ENCODE assay signal across 35 cellular contexts in genomic region chr12:127642208-127642607, GRCh38.
"Had no signal": no experiment of that assay in that cellular context is flagged by ENCODE, and none has a peak within 500 bp of the region (broad histone marks: within the 10 kb centered on the region; RNA-seq: fewer than 3 reads in every experiment).

No MANE protein-coding gene starts in this region.

- H3K27ac ChIP-seq: adrenal gland, body of pancreas, epithelial cell of prostate, esophagus squamous epithelium, gastroesophageal sphincter, WERI-Rb-1 had no signal

- H3K36me3 ChIP-seq: adrenal gland, esophagus squamous epithelium, gastroesophageal sphincter, WERI-Rb-1 had no signal

- H3K4me3 Mint-ChIP-seq: activated B cell treated with CpG ODN at 0.5 μM for 24 hours; activated CD4-positive, alpha-beta memory T cell treated with anti-CD3 and anti-CD28 coated beads for 36 hours; activated CD4-positive, alpha-beta T cell treated with anti-CD3 and anti-CD28 coated beads for 36 hours; activated CD4-positive, alpha-beta T cell treated with anti-CD3 and anti-CD28 coated beads, Interleukin-2, amount 10 ng/mL, durations not matched to agents 24 days and 14 days; activated CD8-positive, alpha-beta memory T cell treated with anti-CD3 and anti-CD28 coated beads, Interleukin-2, amount 10 ng/mL, durations not matched to agents 7 days and 5 days; activated CD8-positive, alpha-beta T cell treated with anti-CD3 and anti-CD28 coated beads, Interleukin-2, amount 10 ng/mL, durations not matched to agents 7 days and 5 days; activated naive CD4-positive, alpha-beta T cell treated with anti-CD3 and anti-CD28 coated beads for 36 hours; activated naive CD4-positive, alpha-beta T cell treated with anti-CD3 and anti-CD28 coated beads, Interleukin-2, amount 50 U/mL, for 24 hours; activated naive CD8-positive, alpha-beta T cell treated with anti-CD3 and anti-CD28 coated beads for 36 hours; activated naive CD8-positive, alpha-beta T cell treated with anti-CD3 and anti-CD28 coated beads, Interleukin-2, amount 50 U/mL, for 24 hours; activated T-helper 1 cell treated with anti-CD3 and anti-CD28 coated beads, Interleukin-12 subunit alpha, Interleukin-12 subunit beta, Interleukin-2, Interleukin-4 antibody, amounts not matched to agents 30 ng/mL and 10 ng/mL and 1 ng/mL, durations not matched to agents 14 hours and 24 hours and 36 hours; effector memory CD8-positive, alpha-beta T cell; T-helper 17 cell; T-helper 2 cell treated with Interferon-gamma antibody and Interleukin-4, amounts not matched to agents 5 μg/mL and 100 μg/mL, for 36 hours had no signal

- H3K4me1 Mint-ChIP-seq: activated B cell treated with CpG ODN at 0.5 μM for 24 hours; activated CD4-positive, alpha-beta T cell treated with anti-CD3 and anti-CD28 coated beads for 36 hours; activated CD4-positive, alpha-beta T cell treated with anti-CD3 and anti-CD28 coated beads, Interleukin-2, amount 10 ng/mL, durations not matched to agents 24 days and 14 days; activated CD8-positive, alpha-beta memory T cell treated with anti-CD3 and anti-CD28 coated beads, Interleukin-2, amount 10 ng/mL, durations not matched to agents 7 days and 5 days; activated naive CD4-positive, alpha-beta T cell treated with anti-CD3 and anti-CD28 coated beads, Interleukin-2, amount 50 U/mL, for 24 hours; activated naive CD8-positive, alpha-beta T cell treated with anti-CD3 and anti-CD28 coated beads for 36 hours; activated naive CD8-positive, alpha-beta T cell treated with anti-CD3 and anti-CD28 coated beads, Interleukin-2, amount 50 U/mL, for 24 hours; T-helper 17 cell had no signal

- ATAC-seq: activated CD4-positive, alpha-beta T cell treated with anti-CD3 and anti-CD28 coated beads for 36 hours; activated CD4-positive, CD25-positive, alpha-beta regulatory T cell treated with anti-CD3 and anti-CD28 coated beads, Interleukin-2, amount 50 U/mL, for 24 hours; activated CD8-positive, alpha-beta memory T cell treated with anti-CD3 and anti-CD28 coated beads, Interleukin-2, amount 10 ng/mL, durations not matched to agents 7 days and 5 days; activated CD8-positive, alpha-beta T cell treated with anti-CD3 and anti-CD28 coated beads, Interleukin-2, amount 10 ng/mL, durations not matched to agents 7 days and 5 days; activated naive CD8-positive, alpha-beta T cell treated with anti-CD3 and anti-CD28 coated beads, Interleukin-2, amount 50 U/mL, for 24 hours; body of pancreas; effector memory CD8-positive, alpha-beta T cell; gastroesophageal sphincter; T-helper 17 cell had no signal

- H3K4me3 ChIP-seq: adrenal gland, body of pancreas, esophagus squamous epithelium, gastroesophageal sphincter had no signal

- H3K9me3 Mint-ChIP-seq: activated CD4-positive, alpha-beta memory T cell treated with anti-CD3 and anti-CD28 coated beads for 36 hours; activated naive CD4-positive, alpha-beta T cell treated with anti-CD3 and anti-CD28 coated beads, Interleukin-2, amount 50 U/mL, for 24 hours had no signal

- H3K9me3 ChIP-seq: adrenal gland, body of pancreas, esophagus squamous epithelium, gastroesophageal sphincter had no signal

- H3K36me3 Mint-ChIP-seq: activated CD4-positive, alpha-beta memory T cell treated with anti-CD3 and anti-CD28 coated beads for 36 hours; activated CD8-positive, alpha-beta memory T cell treated with anti-CD3 and anti-CD28 coated beads, Interleukin-2, amount 10 ng/mL, durations not matched to agents 7 days and 5 days; activated naive CD4-positive, alpha-beta T cell treated with anti-CD3 and anti-CD28 coated beads, Interleukin-2, amount 50 U/mL, for 24 hours; activated naive CD8-positive, alpha-beta T cell treated with anti-CD3 and anti-CD28 coated beads for 36 hours had no signal

- H3K27me3 ChIP-seq: adrenal gland, body of pancreas, esophagus squamous epithelium, gastroesophageal sphincter had no signal

- DNase-seq: activated B cell treated with CpG ODN at 0.5 μM for 24 hours; activated CD4-positive, alpha-beta memory T cell treated with anti-CD3 and anti-CD28 coated beads for 36 hours; activated CD4-positive, alpha-beta T cell treated with anti-CD3 and anti-CD28 coated beads for 36 hours; activated CD4-positive, alpha-beta T cell treated with anti-CD3 and anti-CD28 coated beads, Interleukin-2, amount 10 ng/mL, durations not matched to agents 24 days and 14 days; activated CD8-positive, alpha-beta memory T cell treated with anti-CD3 and anti-CD28 coated beads, Interleukin-2, amount 10 ng/mL, durations not matched to agents 7 days and 5 days; activated CD8-positive, alpha-beta memory T cell treated with anti-CD3 and anti-CD28 coated beads, Interleukin-2, amount 50 U/mL, for 4 hours; activated CD8-positive, alpha-beta T cell treated with anti-CD3 and anti-CD28 coated beads, Interleukin-2, amount 10 ng/mL, durations not matched to agents 7 days and 5 days; activated effector memory CD4-positive, alpha-beta T cell treated with anti-CD3 and anti-CD28 coated beads, Interleukin-2, amount 50 U/mL, for 16 hours; activated naive CD4-positive, alpha-beta T cell treated with anti-CD3 and anti-CD28 coated beads for 36 hours; activated naive CD8-positive, alpha-beta T cell treated with anti-CD3 and anti-CD28 coated beads for 36 hours; activated naive CD8-positive, alpha-beta T cell treated with anti-CD3 and anti-CD28 coated beads, Interleukin-2, amount 50 U/mL, for 24 hours; activated T-cell treated with anti-CD3 and anti-CD28 coated beads, Interleukin-2, amount 50 U/mL, for 1 hour; activated T-cell treated with anti-CD3 and anti-CD28 coated beads, Interleukin-2, amount 50 U/mL, for 48 hours; adrenal gland; amygdala; aorta; body of pancreas; caudate nucleus; cortex of kidney; dermis blood vessel endothelial cell; effector CD4-positive, alpha-beta T cell; effector memory CD8-positive, alpha-beta T cell; esophagus squamous epithelium; foreskin melanocyte; T-helper 1 cell; T-helper 17 cell; T1000; WERI-Rb-1 had no signal

- H3K27me3 Mint-ChIP-seq: activated B cell treated with CpG ODN at 0.5 μM for 24 hours; activated CD4-positive, alpha-beta memory T cell treated with anti-CD3 and anti-CD28 coated beads for 36 hours; activated CD4-positive, alpha-beta T cell treated with anti-CD3 and anti-CD28 coated beads for 36 hours; activated CD4-positive, alpha-beta T cell treated with anti-CD3 and anti-CD28 coated beads, Interleukin-2, amount 10 ng/mL, durations not matched to agents 24 days and 14 days; activated CD8-positive, alpha-beta memory T cell treated with anti-CD3 and anti-CD28 coated beads, Interleukin-2, amount 10 ng/mL, durations not matched to agents 7 days and 5 days; activated naive CD4-positive, alpha-beta T cell treated with anti-CD3 and anti-CD28 coated beads, Interleukin-2, amount 50 U/mL, for 24 hours; activated naive CD8-positive, alpha-beta T cell treated with anti-CD3 and anti-CD28 coated beads for 36 hours; activated naive CD8-positive, alpha-beta T cell treated with anti-CD3 and anti-CD28 coated beads, Interleukin-2, amount 50 U/mL, for 24 hours; effector memory CD8-positive, alpha-beta T cell; T-helper 17 cell had no signal

- H3K4me1 ChIP-seq: adrenal gland, body of pancreas, esophagus squamous epithelium, gastroesophageal sphincter had no signal

- H3K27ac Mint-ChIP-seq: activated B cell treated with CpG ODN at 0.5 μM for 24 hours; activated CD4-positive, alpha-beta memory T cell treated with anti-CD3 and anti-CD28 coated beads for 36 hours; activated CD4-positive, alpha-beta T cell treated with anti-CD3 and anti-CD28 coated beads for 36 hours; activated CD4-positive, alpha-beta T cell treated with anti-CD3 and anti-CD28 coated beads, Interleukin-2, amount 10 ng/mL, durations not matched to agents 24 days and 14 days; activated CD8-positive, alpha-beta memory T cell treated with anti-CD3 and anti-CD28 coated beads, Interleukin-2, amount 10 ng/mL, durations not matched to agents 7 days and 5 days; activated CD8-positive, alpha-beta T cell treated with anti-CD3 and anti-CD28 coated beads, Interleukin-2, amount 10 ng/mL, durations not matched to agents 7 days and 5 days; activated naive CD4-positive, alpha-beta T cell treated with anti-CD3 and anti-CD28 coated beads for 36 hours; activated naive CD4-positive, alpha-beta T cell treated with anti-CD3 and anti-CD28 coated beads, Interleukin-2, amount 50 U/mL, for 24 hours; activated naive CD8-positive, alpha-beta T cell treated with anti-CD3 and anti-CD28 coated beads for 36 hours; activated naive CD8-positive, alpha-beta T cell treated with anti-CD3 and anti-CD28 coated beads, Interleukin-2, amount 50 U/mL, for 24 hours; activated T-helper 1 cell treated with anti-CD3 and anti-CD28 coated beads, Interleukin-12 subunit alpha, Interleukin-12 subunit beta, Interleukin-2, Interleukin-4 antibody, amounts not matched to agents 30 ng/mL and 10 ng/mL and 1 ng/mL, durations not matched to agents 14 hours and 24 hours and 36 hours; activated T-helper 2 cell treated with anti-CD3 and anti-CD28 coated beads, Interferon-gamma antibody, Interleukin-2, Interleukin-4, amounts not matched to agents 10 μg/mL and 5 μg/mL and 100 μg/mL, durations not matched to agents 14 hours and 24 hours and 36 hours; effector memory CD8-positive, alpha-beta T cell; T-helper 17 cell; T-helper 2 cell treated with Interferon-gamma antibody and Interleukin-4, amounts not matched to agents 5 μg/mL and 100 μg/mL, for 36 hours had no signal
